Comparison of ENCODE assay signal across 1 cellular context in the genomic region with DNA sequence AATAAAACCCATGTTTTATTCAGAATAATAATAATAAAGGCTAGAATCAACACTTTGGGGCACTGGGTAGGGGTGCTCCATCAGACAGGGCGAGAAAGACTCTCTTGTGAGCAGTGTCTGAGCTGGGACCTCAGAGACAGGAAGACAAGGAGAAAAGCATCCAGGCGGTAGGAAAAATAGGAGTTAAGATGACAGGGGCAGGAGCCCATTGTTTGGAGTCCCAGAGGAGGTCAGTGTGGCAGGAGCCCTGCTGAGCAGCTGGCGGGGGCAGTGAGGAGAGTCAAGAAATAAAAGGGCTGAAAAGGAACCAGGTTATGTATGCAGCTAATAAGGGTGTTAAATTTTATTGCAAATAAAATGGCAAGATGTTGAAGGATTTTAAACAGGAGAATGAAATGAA.
TF ChIP-seq lines count a peak whose summit lies in the region.

No MANE protein-coding gene starts in this region.

TF ChIP-seq in IMR-90, 13 proteins besides CTCF, POLR2A, EP300 and RAD21 (continued from another document):
- TF ChIP-seq, protein P1, sequence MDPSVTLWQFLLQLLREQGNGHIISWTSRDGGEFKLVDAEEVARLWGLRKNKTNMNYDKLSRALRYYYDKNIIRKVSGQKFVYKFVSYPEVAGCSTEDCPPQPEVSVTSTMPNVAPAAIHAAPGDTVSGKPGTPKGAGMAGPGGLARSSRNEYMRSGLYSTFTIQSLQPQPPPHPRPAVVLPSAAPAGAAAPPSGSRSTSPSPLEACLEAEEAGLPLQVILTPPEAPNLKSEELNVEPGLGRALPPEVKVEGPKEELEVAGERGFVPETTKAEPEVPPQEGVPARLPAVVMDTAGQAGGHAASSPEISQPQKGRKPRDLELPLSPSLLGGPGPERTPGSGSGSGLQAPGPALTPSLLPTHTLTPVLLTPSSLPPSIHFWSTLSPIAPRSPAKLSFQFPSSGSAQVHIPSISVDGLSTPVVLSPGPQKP (IDR thresholded peaks at IDR 0.05; ENCODE audit: borderline replicate concordance, low read depth, low read length) = no peak
- no peak for TF ChIP-seq SMC3 (IDR thresholded peaks at IDR 0.05; ENCODE audit: low read depth, low read length)
- TF ChIP-seq FOS (IDR thresholded peaks at IDR 0.05; ENCODE audit: low read depth, low read length) = no peak
- TF ChIP-seq CEBPB (IDR thresholded peaks at IDR 0.05; ENCODE audit: low read depth, low read length) = no peak
- TF ChIP-seq BHLHE40 (IDR thresholded peaks at IDR 0.05; ENCODE audit: low read depth, low read length) = no peak
